Comparison of ENCODE assay signal across 11 cellular contexts in the genomic region with DNA sequence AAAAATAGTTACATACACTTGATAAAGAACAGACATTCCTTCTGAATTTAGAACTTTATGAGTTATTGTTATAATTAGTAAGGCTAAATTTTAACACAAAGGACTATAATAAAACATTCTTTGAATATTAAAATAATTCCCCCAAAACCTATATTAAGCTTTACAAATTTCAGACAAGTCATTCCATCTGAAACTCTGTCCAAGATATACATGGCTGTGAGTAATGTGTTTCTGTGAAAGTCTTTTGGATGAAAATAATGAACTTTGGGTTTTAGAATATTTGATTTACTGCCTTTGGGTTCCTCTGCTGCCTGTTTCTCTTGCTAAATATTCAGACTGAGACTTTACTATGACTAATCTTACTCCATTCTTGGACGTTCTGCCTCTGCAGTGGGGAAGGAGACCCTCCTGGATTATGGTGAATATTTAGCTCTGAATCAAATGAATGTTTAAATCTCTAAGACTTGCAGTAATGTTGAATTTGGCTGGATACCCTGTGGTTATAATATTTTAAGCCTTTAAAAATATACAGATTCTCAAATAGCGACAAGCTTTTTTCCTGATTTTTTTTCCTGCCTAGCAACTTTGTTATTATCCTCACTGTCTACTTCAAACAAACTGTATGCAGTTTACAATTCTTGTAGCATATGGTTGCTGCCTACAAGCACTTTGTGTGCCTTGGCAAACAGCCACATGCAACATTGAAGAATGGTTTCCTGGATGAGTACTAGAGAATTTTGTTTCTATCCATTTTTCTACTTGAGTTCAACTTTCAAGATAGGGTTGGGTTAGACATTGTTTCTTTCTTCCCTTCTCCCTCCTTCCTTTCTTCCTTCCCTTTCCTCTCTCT. TPM values are rescaled to one million over a fixed set of nuclear protein-coding genes. Genes with fewer than 3 reads are reported as not detected.
DNase-seq lines count a peak whose midpoint lies in the region; ATAC-seq and TF ChIP-seq lines count a peak whose summit lies in the region.
"Had no signal": no experiment of that assay in that cellular context is flagged by ENCODE, and none has a peak within 500 bp of the region (broad histone marks: within the 10 kb centered on the region; RNA-seq: fewer than 3 reads in every experiment).

No MANE protein-coding gene starts in this region.

- no peaks in the 10 kb centered on the region for H3K27me3 ChIP-seq in stomach
- no peaks in the 10 kb centered on the region for H3K27me3 ChIP-seq in CD8-positive, alpha-beta memory T cell (ENCODE audit: insufficient read depth, low read length, poor library complexity, severe bottlenecking)
- no peaks in the 10 kb centered on the region for H3K27me3 ChIP-seq in CD4-positive, alpha-beta T cell (ENCODE audit: control insufficient read depth, insufficient read depth, low read length)
- H3K27me3 ChIP-seq: thyroid gland had no signal

- no peak overlapping the region for H3K27ac Mint-ChIP-seq in CD8-positive, alpha-beta memory T cell
- no peak overlapping the region for H3K27ac Mint-ChIP-seq in CD4-positive, alpha-beta T cell

- TF ChIP-seq EP300 in stomach (IDR thresholded peaks at IDR 0.05) = no peak

- TF ChIP-seq POLR2A in stomach (IDR thresholded peaks at IDR 0.05) = no peak

- H3K9me3 ChIP-seq in stomach = no peaks in the 10 kb centered on the region
- H3K9me3 ChIP-seq in CD8-positive, alpha-beta memory T cell (ENCODE audit: low read length) = no peaks in the 10 kb centered on the region
- no peaks in the 10 kb centered on the region for H3K9me3 ChIP-seq in CD4-positive, alpha-beta T cell (ENCODE audit: control insufficient read depth, low read length)
- H3K9me3 ChIP-seq: thyroid gland had no signal

- peaks cover 4 to 21% (median 12%) of the 10 kb centered on the region in 4 donors for H3K4me1 ChIP-seq in stomach
- no peaks in the 10 kb centered on the region for H3K4me1 ChIP-seq in CD8-positive, alpha-beta memory T cell (ENCODE audit: insufficient read depth, low read length)
- H3K4me1 ChIP-seq: thyroid gland had no signal

- POLR2A ChIA-PET in CD8-positive, alpha-beta memory T cell (lab: Charles Lee) = no interaction called here
- POLR2A ChIA-PET in CD4-positive, alpha-beta T cell (lab: Charles Lee) = interaction anchor here (0.5 to 0.9 kb wide), 2 partner anchors 21 to 104 kb away, joined by 3 read pairs; no protein-coding TSS in a partner anchor

- H3K36me3 ChIP-seq in stomach = no peaks in the 10 kb centered on the region
- no peaks in the 10 kb centered on the region for H3K36me3 ChIP-seq in CD8-positive, alpha-beta memory T cell (ENCODE audit: insufficient read depth, low read length)
- H3K36me3 ChIP-seq: thyroid gland had no signal

- H3K36me3 Mint-ChIP-seq in CD8-positive, alpha-beta memory T cell = peaks cover 2 to 5% (median 3%) of the 10 kb centered on the region in 3 donors
- no peaks in the 10 kb centered on the region for H3K36me3 Mint-ChIP-seq in CD4-positive, alpha-beta T cell (ENCODE audit: low read depth)

- no peaks in the 10 kb centered on the region for H3K9me3 Mint-ChIP-seq in CD8-positive, alpha-beta memory T cell
- H3K9me3 Mint-ChIP-seq in CD4-positive, alpha-beta T cell = no peaks in the 10 kb centered on the region

- 7 to 20% (median 11%) methylated on average over 2 of the region's 2 CpGs for WGBS in stomach, 5 donors

- H3K27me3 Mint-ChIP-seq in CD8-positive, alpha-beta memory T cell = no peaks in the 10 kb centered on the region
- no peaks in the 10 kb centered on the region for H3K27me3 Mint-ChIP-seq in CD4-positive, alpha-beta T cell

- CTCF ChIA-PET in CD8-positive, alpha-beta memory T cell (lab: Charles Lee) = interaction anchor here (0.7 to 1.2 kb wide), 3 partner anchors 10 to 21 kb away, joined by 3 to 4 read pairs (median 3); no protein-coding TSS in a partner anchor
- CTCF ChIA-PET in CD4-positive, alpha-beta T cell (lab: Charles Lee) = interaction anchor here (1.2 to 1.5 kb wide), 2 partner anchors 10 to 170 kb away, joined by 3 to 8 read pairs; no protein-coding TSS in a partner anchor

- H3K27ac ChIP-seq in stomach = peak overlapping the region in 1 of 5 donors; percentile 15
- H3K27ac ChIP-seq in CD8-positive, alpha-beta memory T cell (ENCODE audit: low read depth, low read length) = no peak overlapping the region
- no peak overlapping the region for H3K27ac ChIP-seq in CD4-positive, alpha-beta T cell (ENCODE audit: low read depth, low read length)
- H3K27ac ChIP-seq: 22Rv1, thyroid gland had no signal

- intact Hi-C loops in stomach (cut with DNase I; ENCODE audit: low total_unique reads) = no loop called here
- intact Hi-C loops in CD4-positive, alpha-beta T cell (cut with DNase I, micrococcal nuclease) = no loop called here

- no peak overlapping the region for H3K4me3 ChIP-seq in stomach
- no peak overlapping the region for H3K4me3 ChIP-seq in CD8-positive, alpha-beta memory T cell (ENCODE audit: low read length)
- H3K4me3 ChIP-seq: thyroid gland had no signal

- H3K4me1 Mint-ChIP-seq in CD8-positive, alpha-beta memory T cell = peaks cover 6 to 12% (median 7%) of the 10 kb centered on the region in 3 donors
- peaks cover 7% of the 10 kb centered on the region for H3K4me1 Mint-ChIP-seq in CD4-positive, alpha-beta T cell (ENCODE audit: low read depth)

- no peak for TF ChIP-seq CTCF in stomach (IDR thresholded peaks at IDR 0.05)
- TF ChIP-seq CTCF in CD4-positive, alpha-beta T cell (IDR thresholded peaks at IDR 0.05) = no peak

- ATAC-seq in CD4-positive, alpha-beta T cell (ENCODE audit: poor library complexity) = no peak

- DNase-seq in NCI-H1417 (lab: John Stamatoyannopoulos, UW) (peak in 2 of 3 experiments; percentile 10 to 60), NCI-H1417 treated with DMSO at 0.1 percent for 48 hours (lab: John Stamatoyannopoulos, UW) (no peak), NCI-H748 (lab: John Stamatoyannopoulos, UW; ENCODE audit: unreplicated experiment) (peak; percentile 69), fibroblast of gingiva (ENCODE audit: low read depth) (peak; percentile 82), stomach (peak; percentile 72), activated T-cell treated with anti-CD3 and anti-CD28 coated beads for 4 hours (no peak)
- DNase-seq in CD8-positive, alpha-beta memory T cell = no peak
- DNase-seq in CD4-positive, alpha-beta T cell = no peak
- DNase-seq: activated CD8-positive, alpha-beta memory T cell treated with anti-CD3 and anti-CD28 coated beads, Interleukin-2, amount 50 U/mL, for 4 hours had no signal

- no peak overlapping the region for H3K4me3 Mint-ChIP-seq in CD8-positive, alpha-beta memory T cell
- no peak overlapping the region for H3K4me3 Mint-ChIP-seq in CD4-positive, alpha-beta T cell

RNA-seq across cellular contexts. Expression of a gene that starts 51.4 kb away (rescaled TPM):
- total RNA-seq in stomach = 1 to 10 TPM in 2 of 5 donors, not detected in 3; 1.3 to 1.5 TPM
- polyA plus RNA-seq in stomach = under 1 TPM; 0.15 to 0.61 (median 0.37) TPM
- under 1 TPM; 0.13 to 0.47 TPM for total RNA-seq in CD8-positive, alpha-beta memory T cell
- 0.35 TPM for polyA plus RNA-seq in CD8-positive, alpha-beta memory T cell
- total RNA-seq in CD4-positive, alpha-beta T cell = under 1 TPM; 0.17 to 0.19 TPM

Comparison
In these comparisons a context has a peak if more than half of its experiments do, and no peak if none do; other contexts are left out.
1. DNase-seq: peak in NCI-H1417 (2 of 3), NCI-H748 (single experiment), fibroblast of gingiva (single experiment) and stomach (single experiment); none in NCI-H1417 treated with DMSO at 0.1 percent for 48 hours (single experiment), CD8-positive, alpha-beta memory T cell (0 of 5), activated T-cell treated with anti-CD3 and anti-CD28 coated beads for 4 hours (single experiment) and CD4-positive, alpha-beta T cell (0 of 10).